Comparison of ENCODE assay signal across 8 cellular contexts in genomic region chr11:86291466-86292262, GRCh38. TPM values are rescaled to one million over a fixed set of nuclear protein-coding genes. Genes with fewer than 3 reads are reported as not detected.
DNase-seq lines count a peak whose midpoint lies in the region; ATAC-seq and TF ChIP-seq lines count a peak whose summit lies in the region.

No MANE protein-coding gene starts in this region.

- H3K9me3 Mint-ChIP-seq in CD4-positive, alpha-beta T cell: no peaks in the 10 kb centered on the region
- peaks cover 4% of the 10 kb centered on the region for H3K9me3 Mint-ChIP-seq in activated CD8-positive, alpha-beta T cell treated with anti-CD3 and anti-CD28 coated beads for 36 hours
- no peaks in the 10 kb centered on the region for H3K9me3 Mint-ChIP-seq in endothelial cell (ENCODE audit: unreplicated experiment)
- no peaks in the 10 kb centered on the region for H3K9me3 Mint-ChIP-seq in naive thymus-derived CD8-positive, alpha-beta T cell
- H3K9me3 Mint-ChIP-seq in stimulated activated naive CD8-positive, alpha-beta T cell treated with anti-CD3 and anti-CD28 coated beads, Interleukin-15, amount 100 ng/mL, for 72 hours: peaks cover 6 to 9% of the 10 kb centered on the region in 2 donors

- H3K27ac Mint-ChIP-seq in CD4-positive, alpha-beta T cell: no peak overlapping the region
- H3K27ac Mint-ChIP-seq in activated CD8-positive, alpha-beta T cell treated with anti-CD3 and anti-CD28 coated beads for 36 hours: peak overlapping the region; percentile 83
- no peak overlapping the region for H3K27ac Mint-ChIP-seq in endothelial cell (ENCODE audit: unreplicated experiment)
- peak overlapping the region in 3 of 10 donors; percentile 15 to 27 (median 27) for H3K27ac Mint-ChIP-seq in naive thymus-derived CD8-positive, alpha-beta T cell
- peak overlapping the region; percentile 27 to 94 for H3K27ac Mint-ChIP-seq in stimulated activated naive CD8-positive, alpha-beta T cell treated with anti-CD3 and anti-CD28 coated beads, Interleukin-15, amount 100 ng/mL, for 72 hours

- H3K4me3 Mint-ChIP-seq in CD4-positive, alpha-beta T cell: no peak overlapping the region
- H3K4me3 Mint-ChIP-seq in activated CD8-positive, alpha-beta T cell treated with anti-CD3 and anti-CD28 coated beads for 36 hours: no peak overlapping the region
- no peak overlapping the region for H3K4me3 Mint-ChIP-seq in endothelial cell (ENCODE audit: unreplicated experiment)
- no peak overlapping the region for H3K4me3 Mint-ChIP-seq in naive thymus-derived CD8-positive, alpha-beta T cell
- H3K4me3 Mint-ChIP-seq in stimulated activated naive CD8-positive, alpha-beta T cell treated with anti-CD3 and anti-CD28 coated beads, Interleukin-15, amount 100 ng/mL, for 72 hours: peak overlapping the region in 1 of 2 donors; percentile 28

- intact Hi-C loops in CD4-positive, alpha-beta T cell (cut with DNase I, micrococcal nuclease): loop anchor here (1.0 to 5.0 kb wide), 5 partner anchors 249 to 697 kb away; partner anchors contain the start of gene CCDC83 (in 2 of the 2)
- intact Hi-C loops in activated CD8-positive, alpha-beta T cell treated with anti-CD3 and anti-CD28 coated beads for 36 hours (cut with micrococcal nuclease): loop anchor here (2.0 to 10.0 kb wide), 3 partner anchors 249 to 537 kb away; partner anchors contain the start of gene CCDC83

- TF ChIP-seq CTCF in CD4-positive, alpha-beta T cell (IDR thresholded peaks at IDR 0.05): peak; percentile 62
- peak; percentile 86 for TF ChIP-seq CTCF in activated CD8-positive, alpha-beta T cell treated with anti-CD3 and anti-CD28 coated beads for 36 hours (IDR thresholded peaks at IDR 0.05)
- TF ChIP-seq CTCF in endothelial cell (IDR thresholded peaks at IDR 0.05; ENCODE audit: unreplicated experiment): peak; percentile 86

- H3K27me3 Mint-ChIP-seq in CD4-positive, alpha-beta T cell: no peaks in the 10 kb centered on the region
- peaks cover 1% of the 10 kb centered on the region for H3K27me3 Mint-ChIP-seq in activated CD8-positive, alpha-beta T cell treated with anti-CD3 and anti-CD28 coated beads for 36 hours
- no peaks in the 10 kb centered on the region for H3K27me3 Mint-ChIP-seq in endothelial cell (ENCODE audit: unreplicated experiment)
- H3K27me3 Mint-ChIP-seq in naive thymus-derived CD8-positive, alpha-beta T cell: no peaks in the 10 kb centered on the region
- H3K27me3 Mint-ChIP-seq in stimulated activated naive CD8-positive, alpha-beta T cell treated with anti-CD3 and anti-CD28 coated beads, Interleukin-15, amount 100 ng/mL, for 72 hours: peaks cover 6% of the 10 kb centered on the region

- no peaks in the 10 kb centered on the region for H3K27me3 ChIP-seq in CD4-positive, alpha-beta T cell (ENCODE audit: control insufficient read depth, insufficient read depth, low read length)

- peaks cover 29% of the 10 kb centered on the region for H3K4me1 Mint-ChIP-seq in CD4-positive, alpha-beta T cell (ENCODE audit: low read depth)
- H3K4me1 Mint-ChIP-seq in activated CD8-positive, alpha-beta T cell treated with anti-CD3 and anti-CD28 coated beads for 36 hours (ENCODE audit: low read depth): peaks cover 59% of the 10 kb centered on the region
- H3K4me1 Mint-ChIP-seq in endothelial cell (ENCODE audit: unreplicated experiment): no peaks in the 10 kb centered on the region
- peaks cover 5 to 32% (median 17%) of the 10 kb centered on the region in 4 donors for H3K4me1 Mint-ChIP-seq in naive thymus-derived CD8-positive, alpha-beta T cell
- peaks cover 67% of the 10 kb centered on the region for H3K4me1 Mint-ChIP-seq in stimulated activated naive CD8-positive, alpha-beta T cell treated with anti-CD3 and anti-CD28 coated beads, Interleukin-15, amount 100 ng/mL, for 72 hours

- DNase-seq in CD4-positive, alpha-beta T cell: peak; percentile 41 to 55 (median 48)
- peak; percentile 44 for DNase-seq in H4 (ENCODE audit: low spot score)
- DNase-seq in NCI-H526 treated with DMSO at 0.1 percent for 48 hours (lab: John Stamatoyannopoulos, UW): peak; percentile 11
- DNase-seq in activated CD8-positive, alpha-beta T cell treated with anti-CD3 and anti-CD28 coated beads for 36 hours: peak; percentile 85
- DNase-seq in endothelial cell (ENCODE audit: low spot score): peak; percentile 62
- DNase-seq in naive thymus-derived CD8-positive, alpha-beta T cell: peak; percentile 33 to 78 (median 46)
- DNase-seq in stimulated activated naive CD8-positive, alpha-beta T cell treated with anti-CD3 and anti-CD28 coated beads, Interleukin-15, amount 100 ng/mL, for 72 hours: peak; percentile 52 to 71

- no peaks in the 10 kb centered on the region for H3K36me3 Mint-ChIP-seq in CD4-positive, alpha-beta T cell (ENCODE audit: low read depth)
- peaks cover 13% of the 10 kb centered on the region for H3K36me3 Mint-ChIP-seq in activated CD8-positive, alpha-beta T cell treated with anti-CD3 and anti-CD28 coated beads for 36 hours (ENCODE audit: low read depth)
- H3K36me3 Mint-ChIP-seq in endothelial cell (ENCODE audit: low read depth, unreplicated experiment): no peaks in the 10 kb centered on the region
- peaks cover 0 to 2% (median 0%) of the 10 kb centered on the region in 3 donors for H3K36me3 Mint-ChIP-seq in naive thymus-derived CD8-positive, alpha-beta T cell

- H3K27ac ChIP-seq in CD4-positive, alpha-beta T cell (ENCODE audit: low read depth, low read length): no peak overlapping the region

- POLR2A ChIA-PET in CD4-positive, alpha-beta T cell (lab: Charles Lee): interaction anchor here (0.6 to 1.5 kb wide), 2 partner anchors 223 to 254 kb away, joined by 3 to 5 read pairs; partner anchors contain the start of gene PICALM
- POLR2A ChIA-PET in activated CD8-positive, alpha-beta T cell treated with anti-CD3 and anti-CD28 coated beads for 36 hours (lab: Charles Lee): interaction anchor here (1.0 to 1.4 kb wide), 3 partner anchors 10 to 437 kb away, joined by 3 read pairs; partner anchors contain the start of genes CCDC83 and HIKESHI
- POLR2A ChIA-PET in naive thymus-derived CD8-positive, alpha-beta T cell (lab: Charles Lee): interaction anchor here (0.6 to 1.0 kb wide), 2 partner anchors 47 to 98 kb away, joined by 3 to 7 read pairs; partner anchors contain the start of gene EED

- no peaks in the 10 kb centered on the region for H3K9me3 ChIP-seq in CD4-positive, alpha-beta T cell (ENCODE audit: control insufficient read depth, low read length)

- peak; percentile 64 for ATAC-seq in CD4-positive, alpha-beta T cell (ENCODE audit: poor library complexity)
- ATAC-seq in activated CD8-positive, alpha-beta T cell treated with anti-CD3 and anti-CD28 coated beads for 36 hours: peak; percentile 43
- ATAC-seq in naive thymus-derived CD8-positive, alpha-beta T cell: peak; percentile 59 to 67
- peak; percentile 36 for ATAC-seq in stimulated activated naive CD8-positive, alpha-beta T cell treated with anti-CD3 and anti-CD28 coated beads, Interleukin-15, amount 100 ng/mL, for 72 hours
- ATAC-seq in GM21423 (IDR thresholded peaks at IDR 0.05; ENCODE audit: unreplicated experiment): no peak

- CTCF ChIA-PET in CD4-positive, alpha-beta T cell (lab: Charles Lee): interaction anchor here (0.6 to 1.5 kb wide), 9 partner anchors 9 to 325 kb away, joined by 3 to 5 read pairs (median 4); partner anchors contain the start of genes HIKESHI and PICALM
- CTCF ChIA-PET in activated CD8-positive, alpha-beta T cell treated with anti-CD3 and anti-CD28 coated beads for 36 hours (lab: Charles Lee): interaction anchor here (0.6 to 3.0 kb wide), 18 partner anchors 8 to 437 kb away, joined by 3 to 13 read pairs (median 4); partner anchors contain the start of genes CCDC83 and HIKESHI

RNA-seq across cellular contexts. Expression of gene HIKESHI, which starts 10.4 kb away (rescaled TPM):
- 1 to 10 TPM; 6.3 to 6.6 TPM for total RNA-seq in CD4-positive, alpha-beta T cell
- total RNA-seq in H4 (2014; rRNA removed; shearing (Covaris generic)): 105 and 111 TPM in 2 replicates
- total RNA-seq in activated CD8-positive, alpha-beta T cell treated with anti-CD3 and anti-CD28 coated beads for 36 hours: 10 to 100 TPM; 59.6 to 60.5 TPM
- 36.7 TPM for total RNA-seq in endothelial cell (ENCODE audit: unreplicated experiment)
- 10 to 100 TPM; 33.5 to 34.9 TPM for total RNA-seq in naive thymus-derived CD8-positive, alpha-beta T cell
- polyA plus RNA-seq in naive thymus-derived CD8-positive, alpha-beta T cell: 10 to 100 TPM; 86.4 to 96.0 (median 94.3) TPM

RNA-seq across cellular contexts. Expression of gene EED, which starts 47.1 kb away (rescaled TPM):
- 10 to 100 TPM; 32.1 to 35.4 TPM for total RNA-seq in CD4-positive, alpha-beta T cell
- total RNA-seq in H4 (2014; rRNA removed; shearing (Covaris generic)): 18.1 and 18.6 TPM in 2 replicates
- total RNA-seq in activated CD8-positive, alpha-beta T cell treated with anti-CD3 and anti-CD28 coated beads for 36 hours: 100 to 1,000 TPM; 114 to 117 TPM
- total RNA-seq in endothelial cell (ENCODE audit: unreplicated experiment): 18.5 TPM
- total RNA-seq in naive thymus-derived CD8-positive, alpha-beta T cell: 10 to 100 TPM; 31.1 to 31.5 TPM
- 10 to 100 TPM; 10.9 to 19.2 (median 12.1) TPM for polyA plus RNA-seq in naive thymus-derived CD8-positive, alpha-beta T cell

Comparison
In these comparisons a context has a peak if more than half of its experiments do, and no peak if none do; other contexts are left out.
1. DNase-seq: peak in every context shown above with its lines; median percentile 85 in activated CD8-positive, alpha-beta T cell treated with anti-CD3 and anti-CD28 coated beads for 36 hours; 62 in endothelial cell; 62 in stimulated activated naive CD8-positive, alpha-beta T cell treated with anti-CD3 and anti-CD28 coated beads, Interleukin-15, amount 100 ng/mL, for 72 hours; 48 in CD4-positive, alpha-beta T cell; 46 in naive thymus-derived CD8-positive, alpha-beta T cell; 44 in H4; 11 in NCI-H526 treated with DMSO at 0.1 percent for 48 hours.
2. H3K27ac Mint-ChIP-seq: peak in activated CD8-positive, alpha-beta T cell treated with anti-CD3 and anti-CD28 coated beads for 36 hours (single experiment) and stimulated activated naive CD8-positive, alpha-beta T cell treated with anti-CD3 and anti-CD28 coated beads, Interleukin-15, amount 100 ng/mL, for 72 hours (2 of 2); none in CD4-positive, alpha-beta T cell (single experiment) and endothelial cell (single experiment).
3. Peak in every context shown above with its lines, with median percentiles within 50 percentile points of each other: CTCF ChIP-seq.